ENCODE assay signal across 8 cellular contexts in genomic region chr17:38584350-38584925, GRCh38. TPM values are rescaled to one million over a fixed set of nuclear protein-coding genes. Genes with fewer than 3 reads are reported as not detected.
A peak's percentile ranks its signal among the peaks of the same experiment; 100 is the strongest.
DNase-seq lines count a peak whose midpoint lies in the region; ATAC-seq and TF ChIP-seq lines count a peak whose summit lies in the region.

No MANE protein-coding gene starts in this region.

- H3K4me3 ChIP-seq in parathyroid adenoma (ENCODE audit: low read depth, low read length) = no peak overlapping the region

- H3K4me2 ChIP-seq in parathyroid adenoma (ENCODE audit: low read length) = no peak overlapping the region

- H3K9me3 ChIP-seq in parathyroid adenoma (ENCODE audit: control insufficient read depth, low read length) = no peaks in the 10 kb centered on the region

- H3K9ac ChIP-seq in parathyroid adenoma = no peak overlapping the region

- no peaks in the 10 kb centered on the region for H3K79me2 ChIP-seq in parathyroid adenoma

- peak; percentile 98 for TF ChIP-seq CTCF in foreskin keratinocyte (conservative IDR thresholded peaks at IDR 0.05)
- peak; percentile 95 for TF ChIP-seq CTCF in parathyroid adenoma (IDR thresholded peaks at IDR 0.05)

- H3K27ac ChIP-seq in foreskin keratinocyte (no peak overlapping the region), parathyroid adenoma (no peak overlapping the region)

- no peaks in the 10 kb centered on the region for H3K36me3 ChIP-seq in parathyroid adenoma (ENCODE audit: control insufficient read depth, insufficient read depth, low read length)

- peaks cover 66% of the 10 kb centered on the region for H3K27me3 ChIP-seq in foreskin keratinocyte
- no peaks in the 10 kb centered on the region for H3K27me3 ChIP-seq in parathyroid adenoma (ENCODE audit: control insufficient read depth, insufficient read depth, low read length)

- peak overlapping the region; percentile 45 for H2AFZ ChIP-seq in parathyroid adenoma

- peak; percentile 76 for ATAC-seq in foreskin keratinocyte
- ATAC-seq in GM21390 (IDR thresholded peaks at IDR 0.05; ENCODE audit: unreplicated experiment) = no peak

- DNase-seq in COLO829 (ENCODE audit: low spot score) (peak; percentile 66), HT1080 (ENCODE audit: low read depth) (peak; percentile 40), RPMI7951 (ENCODE audit: low read depth) (peak; percentile 28), foreskin keratinocyte (peak in 1 of 2 donors; percentile 32), middle frontal gyrus (ENCODE audit: extremely low spot score, low spot score) (no peak)
- DNase-seq in activated effector memory CD4-positive, alpha-beta T cell treated with anti-CD3 and anti-CD28 coated beads, Interleukin-2, amount 50 U/mL, for 16 hours = peak; percentile 86

- H3K4me1 ChIP-seq in foreskin keratinocyte (peaks cover 2% of the 10 kb centered on the region), parathyroid adenoma (no peaks in the 10 kb centered on the region)

RNA-seq across cellular contexts. Expression of gene SRCIN1, which starts 21.3 kb away (rescaled TPM):
- total RNA-seq in HT1080 (2014; rRNA removed; shearing (Covaris generic)) = 0.08 TPM in 1 of 2 replicates, not detected in the other
- polyA plus RNA-seq in HT1080 (2015; cell fraction: cytosol; rRNA removed) = 0.06 and 0.21 TPM in 2 replicates
- 0.38 and 1.5 TPM in 2 replicates for polyA plus RNA-seq in HT1080 (2015; cell fraction: nucleus; rRNA removed)
- not detected in 2 replicates for total RNA-seq in RPMI7951 (2014; rRNA removed; shearing (Covaris generic))
- 0.25 and 0.31 TPM in 2 replicates for total RNA-seq in foreskin keratinocyte
- polyA plus RNA-seq in foreskin keratinocyte = 0.36 and 0.46 TPM in 2 replicates
